ENCODE assay signal across 16 cellular contexts in the genomic region with DNA sequence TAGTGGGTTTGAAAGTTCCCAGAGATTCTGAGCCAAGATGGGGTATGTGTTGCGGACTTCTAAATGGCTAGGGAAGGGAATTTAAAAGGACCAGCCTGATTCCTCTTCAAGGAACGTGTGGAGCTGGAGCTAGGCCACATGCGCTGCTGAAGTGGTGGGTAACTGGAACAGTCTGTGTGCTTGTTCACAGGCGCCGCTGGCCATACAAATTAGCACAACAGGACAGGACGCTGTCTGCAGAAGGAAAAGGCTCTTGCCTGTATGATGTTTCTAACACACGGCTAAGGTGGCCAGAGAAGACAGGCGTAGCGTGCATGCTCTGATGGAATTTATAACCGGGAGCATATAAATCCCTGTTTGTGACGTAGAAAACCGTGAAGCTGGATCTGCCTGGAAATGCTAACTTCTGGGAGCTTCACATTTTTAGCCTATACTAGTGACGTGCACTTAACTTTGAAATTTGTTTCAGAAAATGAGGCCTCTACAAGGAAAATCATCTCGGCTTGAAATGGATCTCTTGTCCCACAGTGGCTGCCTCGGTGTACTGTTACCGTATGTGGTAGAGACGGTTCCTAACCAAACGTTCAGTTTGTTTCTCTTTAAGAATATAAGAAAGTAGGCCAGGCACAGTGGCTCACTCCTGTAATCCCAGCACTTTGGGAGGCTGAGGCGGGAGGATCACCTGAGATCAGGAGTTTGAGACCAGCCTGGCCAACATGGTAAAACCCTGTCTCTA.
A peak's percentile ranks its signal among the peaks of the same experiment; 100 is the strongest.
DNase-seq lines count a peak whose midpoint lies in the region; ATAC-seq and TF ChIP-seq lines count a peak whose summit lies in the region.
"Had no signal": no experiment of that assay in that cellular context is flagged by ENCODE, and none has a peak within 500 bp of the region (broad histone marks: within the 10 kb centered on the region; RNA-seq: fewer than 3 reads in every experiment).

No MANE protein-coding gene starts in this region.

- H3K4me3 Mint-ChIP-seq in endodermal cell: no peak overlapping the region

- peaks cover 0 to 12% of the 10 kb centered on the region in 2 donors for H3K4me1 ChIP-seq in right atrium auricular region
- H3K4me1 ChIP-seq in endodermal cell (ENCODE audit: control insufficient read depth, insufficient read depth, low read length): no peaks in the 10 kb centered on the region

- no peak for ATAC-seq in left ventricle myocardium superior
- no peak for ATAC-seq in left lobe of liver
- ATAC-seq: K562 had no signal

- H3K27me3 ChIP-seq in right atrium auricular region (no peaks in the 10 kb centered on the region), endodermal cell (ENCODE audit: control insufficient read depth, insufficient read depth, low read length, poor library complexity, severe bottlenecking) (no peaks in the 10 kb centered on the region)

- no peak overlapping the region for H3K4me3 ChIP-seq in right atrium auricular region
- no peak overlapping the region for H3K4me3 ChIP-seq in endodermal cell (ENCODE audit: low read length)
- H3K4me3 ChIP-seq: K562, SK-N-MC had no signal

- no peak overlapping the region for H3K27ac Mint-ChIP-seq in endodermal cell

- H3K9ac ChIP-seq in endodermal cell (ENCODE audit: extremely low read depth, low read length, poor library complexity, severe bottlenecking): no peak overlapping the region

- DNase-seq in right atrium auricular region (ENCODE audit: low spot score) (peak; percentile 32), left ventricle myocardium superior (no peak), endodermal cell (peak; percentile 35), posterior vena cava (ENCODE audit: low spot score) (peak; percentile 34), NCI-H2029 (lab: John Stamatoyannopoulos, UW) (no peak), SK-N-DZ (ENCODE audit: low spot score) (no peak), left lobe of liver (ENCODE audit: low spot score) (no peak)
- DNase-seq in activated T-cell treated with anti-CD3 and anti-CD28 coated beads, Interleukin-2, amount 50 U/mL, for 1 hour: no peak
- DNase-seq: NCI-H187; NCI-H2171 treated with DMSO at 0.1 percent for 48 hours; NCI-H748 treated with DMSO at 0.1 percent for 48 hours; NK-92 treated with Interleukin-12 subunit alpha and Interleukin-12 subunit beta, amount 100 ng/mL, for 24 hours; Right ventricle myocardium superior had no signal

- intact Hi-C loops in left ventricle myocardium superior (cut with micrococcal nuclease): no loop called here
- intact Hi-C loops in posterior vena cava (cut with DNase I): no loop called here

- H3K27me3 Mint-ChIP-seq in endodermal cell (ENCODE audit: insufficient read depth): peaks cover 1% of the 10 kb centered on the region

- H3K27ac ChIP-seq in right atrium auricular region: no peak overlapping the region
- no peak overlapping the region for H3K27ac ChIP-seq in endodermal cell (ENCODE audit: low read depth, low read length)
- H3K27ac ChIP-seq: C4-2B, SK-N-MC had no signal

- no peaks in the 10 kb centered on the region for H3K9me3 ChIP-seq in right atrium auricular region
- peaks cover 88% of the 10 kb centered on the region for H3K9me3 ChIP-seq in endodermal cell (ENCODE audit: control insufficient read depth, low read length)

- no peaks in the 10 kb centered on the region for H3K9me3 Mint-ChIP-seq in endodermal cell

- H3K36me3 ChIP-seq in right atrium auricular region (no peaks in the 10 kb centered on the region), endodermal cell (ENCODE audit: control insufficient read depth, insufficient read depth, low read length) (no peaks in the 10 kb centered on the region)

- 86% methylated on average over 18 to 19 of the region's 19 CpGs for WGBS in endodermal cell (ENCODE audit: insufficient coverage in 1 of 2, insufficient read length in 1 of 2), 2 experiments

- H3K36me3 Mint-ChIP-seq in endodermal cell (ENCODE audit: low read depth): no peaks in the 10 kb centered on the region

- TF ChIP-seq CTCF in right atrium auricular region (IDR thresholded peaks at IDR 0.05): no peak
- no peak for TF ChIP-seq CTCF in endodermal cell (conservative IDR thresholded peaks at IDR 0.05)

- no peaks in the 10 kb centered on the region for H3K4me1 Mint-ChIP-seq in endodermal cell

Comparison
In these comparisons a context has a peak if more than half of its experiments do, and no peak if none do; other contexts are left out.
1. DNase-seq: peak in right atrium auricular region (single experiment), endodermal cell (single experiment) and posterior vena cava (single experiment); none in left ventricle myocardium superior (single experiment), NCI-H2029 (single experiment), SK-N-DZ (single experiment), activated T-cell treated with anti-CD3 and anti-CD28 coated beads, Interleukin-2, amount 50 U/mL, for 1 hour (single experiment) and left lobe of liver (single experiment).